Comparison of ENCODE assay signal across 9 cellular contexts in the genomic region with DNA sequence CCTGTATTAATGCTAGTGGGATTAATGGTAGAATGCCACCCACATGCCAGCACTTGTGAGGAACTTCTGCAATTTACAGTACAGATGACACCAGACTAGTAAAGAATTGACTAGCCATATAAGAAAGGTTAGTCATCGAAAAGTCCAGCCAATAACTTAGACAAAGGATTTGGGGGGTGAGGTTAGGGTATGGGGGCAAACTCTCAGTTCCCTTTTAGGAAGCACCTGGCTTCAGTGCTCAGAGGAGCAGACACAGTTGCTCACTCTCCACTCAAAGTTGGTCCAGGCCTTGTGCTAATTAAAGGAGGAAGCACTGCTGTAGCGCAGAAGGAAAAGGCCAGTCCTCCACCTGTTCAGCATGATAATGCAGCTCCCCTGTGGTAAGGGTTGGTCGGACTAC. TPM values are rescaled to one million over a fixed set of nuclear protein-coding genes. Genes with fewer than 3 reads are reported as not detected.
A peak's percentile ranks its signal among the peaks of the same experiment; 100 is the strongest.
DNase-seq lines count a peak whose midpoint lies in the region; ATAC-seq and TF ChIP-seq lines count a peak whose summit lies in the region.
"Had no signal": no experiment of that assay in that cellular context is flagged by ENCODE, and none has a peak within 500 bp of the region (broad histone marks: within the 10 kb centered on the region; RNA-seq: fewer than 3 reads in every experiment).

No MANE protein-coding gene starts in this region.

- DNase-seq in activated T-cell treated with anti-CD3 and anti-CD28 coated beads, Interleukin-2, amount 50 U/mL, for 72 hours = peak in 1 of 2 donors; percentile 11
- no peak for DNase-seq in activated T-cell treated with anti-CD3 and anti-CD28 coated beads, Interleukin-2, amount 50 U/mL, for 48 hours
- DNase-seq in Peyer's patch (peak in 2 of 3 donors; percentile 56 to 57), left ventricle myocardium inferior (no peak), NCI-H748 (lab: John Stamatoyannopoulos, UW; ENCODE audit: unreplicated experiment) (no peak)
- DNase-seq in stimulated activated naive CD8-positive, alpha-beta T cell treated with anti-CD3 and anti-CD28 coated beads, Interleukin-15, amount 100 ng/mL, for 72 hours = peak in 1 of 2 donors; percentile 28
- DNase-seq: left lung had no signal

- TF ChIP-seq CTCF in Peyer's patch (IDR thresholded peaks at IDR 0.05) (no peak), left ventricle myocardium inferior (IDR thresholded peaks at IDR 0.05; ENCODE audit: borderline replicate concordance) (no peak)

- intact Hi-C loops in left ventricle myocardium inferior (cut with micrococcal nuclease) = loop anchor here (10.0 kb wide), 1 partner anchor 115 kb away; no protein-coding TSS in a partner anchor

- no peaks in the 10 kb centered on the region for H3K9me3 ChIP-seq in Peyer's patch
- H3K9me3 ChIP-seq in left ventricle myocardium inferior (replicated peaks) = no peaks in the 10 kb centered on the region
- H3K9me3 ChIP-seq: left lung had no signal

- peak; percentile 44 to 50 for ATAC-seq in activated T-cell treated with anti-CD3 and anti-CD28 coated beads, Interleukin-2, amount 50 U/mL, for 72 hours (replicated peaks in 1 of 2)
- ATAC-seq in HG02885 (IDR thresholded peaks at IDR 0.05; ENCODE audit: poor library complexity, unreplicated experiment) (peak; percentile 69), GM19467 (IDR thresholded peaks at IDR 0.05; ENCODE audit: unreplicated experiment) (no peak)
- peak; percentile 69 for ATAC-seq in stimulated activated naive CD8-positive, alpha-beta T cell treated with anti-CD3 and anti-CD28 coated beads, Interleukin-15, amount 100 ng/mL, for 72 hours
- ATAC-seq: left lung had no signal

- H3K27me3 ChIP-seq in Peyer's patch (no peaks in the 10 kb centered on the region), left ventricle myocardium inferior (ENCODE audit: low read depth) (no peaks in the 10 kb centered on the region)
- H3K27me3 ChIP-seq: left lung had no signal

- peak overlapping the region; percentile 66 for H3K27ac Mint-ChIP-seq in activated T-cell treated with anti-CD3 and anti-CD28 coated beads, Interleukin-2, amount 50 U/mL, for 72 hours
- H3K27ac Mint-ChIP-seq in stimulated activated naive CD8-positive, alpha-beta T cell treated with anti-CD3 and anti-CD28 coated beads, Interleukin-15, amount 100 ng/mL, for 72 hours = peak overlapping the region in 1 of 2 donors; percentile 53

- peaks cover 0 to 3% (median 0%) of the 10 kb centered on the region in 4 donors for H3K4me1 ChIP-seq in Peyer's patch
- peaks cover 32% of the 10 kb centered on the region for H3K4me1 ChIP-seq in left ventricle myocardium inferior

- H3K4me1 Mint-ChIP-seq in activated T-cell treated with anti-CD3 and anti-CD28 coated beads, Interleukin-2, amount 50 U/mL, for 72 hours (ENCODE audit: low read depth) = peaks cover 89% of the 10 kb centered on the region
- peaks cover 90% of the 10 kb centered on the region for H3K4me1 Mint-ChIP-seq in stimulated activated naive CD8-positive, alpha-beta T cell treated with anti-CD3 and anti-CD28 coated beads, Interleukin-15, amount 100 ng/mL, for 72 hours

- peak overlapping the region; percentile 52 to 61 for H3K4me3 Mint-ChIP-seq in activated T-cell treated with anti-CD3 and anti-CD28 coated beads, Interleukin-2, amount 50 U/mL, for 72 hours
- peak overlapping the region in 1 of 2 donors; percentile 53 for H3K4me3 Mint-ChIP-seq in stimulated activated naive CD8-positive, alpha-beta T cell treated with anti-CD3 and anti-CD28 coated beads, Interleukin-15, amount 100 ng/mL, for 72 hours

- H3K36me3 Mint-ChIP-seq in activated T-cell treated with anti-CD3 and anti-CD28 coated beads, Interleukin-2, amount 50 U/mL, for 72 hours (ENCODE audit: insufficient read depth in 2 of 2) = peaks cover 8 to 14% of the 10 kb centered on the region in 2 donors

- H3K4me3 ChIP-seq in Peyer's patch (no peak overlapping the region), left ventricle myocardium inferior (no peak overlapping the region)
- H3K4me3 ChIP-seq: left lung had no signal

- H3K27ac ChIP-seq in Peyer's patch (peak overlapping the region in 1 of 4 donors; percentile 26), left ventricle myocardium inferior (replicated peaks) (no peak overlapping the region)
- H3K27ac ChIP-seq: left lung had no signal

- no peak for TF ChIP-seq POLR2A in Peyer's patch (IDR thresholded peaks at IDR 0.05)

- peaks cover 0 to 4% (median 0%) of the 10 kb centered on the region in 3 donors for H3K36me3 ChIP-seq in Peyer's patch
- H3K36me3 ChIP-seq in left ventricle myocardium inferior = peaks cover 4% of the 10 kb centered on the region

- H3K27me3 Mint-ChIP-seq in activated T-cell treated with anti-CD3 and anti-CD28 coated beads, Interleukin-2, amount 50 U/mL, for 72 hours (ENCODE audit: low read depth) = no peaks in the 10 kb centered on the region
- no peaks in the 10 kb centered on the region for H3K27me3 Mint-ChIP-seq in stimulated activated naive CD8-positive, alpha-beta T cell treated with anti-CD3 and anti-CD28 coated beads, Interleukin-15, amount 100 ng/mL, for 72 hours

- H3K9me3 Mint-ChIP-seq in activated T-cell treated with anti-CD3 and anti-CD28 coated beads, Interleukin-2, amount 50 U/mL, for 72 hours = peaks cover 0 to 2% of the 10 kb centered on the region in 2 donors
- peaks cover 6 to 8% of the 10 kb centered on the region in 2 donors for H3K9me3 Mint-ChIP-seq in stimulated activated naive CD8-positive, alpha-beta T cell treated with anti-CD3 and anti-CD28 coated beads, Interleukin-15, amount 100 ng/mL, for 72 hours

RNA-seq across cellular contexts. Expression of a gene that starts 25.2 kb away (rescaled TPM):
- total RNA-seq in activated T-cell treated with anti-CD3 and anti-CD28 coated beads, Interleukin-2, amount 50 U/mL, for 72 hours = 10 to 100 TPM; 31.0 to 33.5 TPM
- total RNA-seq in Peyer's patch (10 to 100 TPM; 11.6 to 14.4 (median 13.5) TPM), left ventricle myocardium inferior (12.3 TPM)

Comparison
In these comparisons a context has a peak if more than half of its experiments do, and no peak if none do; other contexts are left out.
1. DNase-seq: peak in Peyer's patch (2 of 3); none in activated T-cell treated with anti-CD3 and anti-CD28 coated beads, Interleukin-2, amount 50 U/mL, for 48 hours (0 of 2), left ventricle myocardium inferior (single experiment) and NCI-H748 (single experiment).